ENCODE assay signal across 28 cellular contexts in genomic region chr2:10629819-10630532, GRCh38.
"Had no signal": no experiment of that assay in that cellular context is flagged by ENCODE, and none has a peak within 500 bp of the region (broad histone marks: within the 10 kb centered on the region; RNA-seq: fewer than 3 reads in every experiment).

No MANE protein-coding gene starts in this region.

- H3K4me1 Mint-ChIP-seq: activated naive CD4-positive, alpha-beta T cell treated with anti-CD3 and anti-CD28 coated beads, Interleukin-2, amount 10 ng/mL, durations not matched to agents 7 days and 5 days; activated naive CD8-positive, alpha-beta T cell treated with anti-CD3 and anti-CD28 coated beads, Interleukin-2, amount 10 ng/mL, durations not matched to agents 7 days and 5 days; activated T-helper 17 cell treated with anti-CD3 and anti-CD28 coated beads, Interleukin-2, amount 50 U/mL, for 72 hours had no signal

- H3K36me3 ChIP-seq: breast epithelium had no signal

- H3K27ac Mint-ChIP-seq: activated CD8-positive, alpha-beta T cell treated with anti-CD3 and anti-CD28 coated beads for 36 hours; activated naive CD4-positive, alpha-beta T cell treated with anti-CD3 and anti-CD28 coated beads, Interleukin-2, amount 10 ng/mL, durations not matched to agents 7 days and 5 days; activated naive CD8-positive, alpha-beta T cell treated with anti-CD3 and anti-CD28 coated beads, Interleukin-2, amount 10 ng/mL, durations not matched to agents 7 days and 5 days; activated T-helper 17 cell treated with anti-CD3 and anti-CD28 coated beads, Interleukin-2, amount 50 U/mL, for 72 hours had no signal

- H3K4me1 ChIP-seq: breast epithelium had no signal

- H3K4me3 Mint-ChIP-seq: activated CD8-positive, alpha-beta T cell treated with anti-CD3 and anti-CD28 coated beads for 36 hours; activated naive CD4-positive, alpha-beta T cell treated with anti-CD3 and anti-CD28 coated beads, Interleukin-2, amount 10 ng/mL, durations not matched to agents 7 days and 5 days; activated naive CD8-positive, alpha-beta T cell treated with anti-CD3 and anti-CD28 coated beads, Interleukin-2, amount 10 ng/mL, durations not matched to agents 7 days and 5 days; activated T-helper 17 cell treated with anti-CD3 and anti-CD28 coated beads, Interleukin-2, amount 50 U/mL, for 72 hours had no signal

- H3K27me3 Mint-ChIP-seq: activated CD8-positive, alpha-beta T cell treated with anti-CD3 and anti-CD28 coated beads for 36 hours; activated naive CD4-positive, alpha-beta T cell treated with anti-CD3 and anti-CD28 coated beads, Interleukin-2, amount 10 ng/mL, durations not matched to agents 7 days and 5 days; activated naive CD8-positive, alpha-beta T cell treated with anti-CD3 and anti-CD28 coated beads, Interleukin-2, amount 10 ng/mL, durations not matched to agents 7 days and 5 days; activated T-helper 17 cell treated with anti-CD3 and anti-CD28 coated beads, Interleukin-2, amount 50 U/mL, for 72 hours had no signal

- H3K9me3 Mint-ChIP-seq: activated CD8-positive, alpha-beta T cell treated with anti-CD3 and anti-CD28 coated beads for 36 hours; activated naive CD4-positive, alpha-beta T cell treated with anti-CD3 and anti-CD28 coated beads, Interleukin-2, amount 10 ng/mL, durations not matched to agents 7 days and 5 days; activated naive CD8-positive, alpha-beta T cell treated with anti-CD3 and anti-CD28 coated beads, Interleukin-2, amount 10 ng/mL, durations not matched to agents 7 days and 5 days; activated T-helper 17 cell treated with anti-CD3 and anti-CD28 coated beads, Interleukin-2, amount 50 U/mL, for 72 hours had no signal

- H3K4me3 ChIP-seq: adrenal gland, breast epithelium, MG63, SK-N-MC had no signal

- DNase-seq: activated CD4-positive, alpha-beta T cell treated with anti-CD3 and anti-CD28 coated beads for 4 hours; activated CD8-positive, alpha-beta memory T cell treated with anti-CD3 and anti-CD28 coated beads, Interleukin-2, amount 50 U/mL, for 4 hours; activated CD8-positive, alpha-beta T cell treated with anti-CD3 and anti-CD28 coated beads for 36 hours; activated gamma-delta T cell; activated naive CD4-positive, alpha-beta T cell treated with anti-CD3 and anti-CD28 coated beads, Interleukin-2, amount 10 ng/mL, durations not matched to agents 7 days and 5 days; activated naive CD8-positive, alpha-beta T cell treated with anti-CD3 and anti-CD28 coated beads, Interleukin-2, amount 10 ng/mL, durations not matched to agents 7 days and 5 days; activated T-cell treated with anti-CD3 and anti-CD28 coated beads, Interleukin-2, amount 50 U/mL, for 48 hours; adrenal gland; anterior cingulate cortex; MG63; MV-4-11; NCI-H1092 treated with DMSO at 0.1 percent for 48 hours; NCI-H1417 treated with DMSO at 0.1 percent for 48 hours; NCI-H1694; NCI-H2029; NCI-H2107; NCI-H226; NCI-H510A; NK-92 treated with Interleukin-12 subunit alpha and Interleukin-12 subunit beta, amount 100 ng/mL, for 24 hours; OCI-M1; RPMI8226; T-helper 1 cell had no signal

- H3K27ac ChIP-seq: adrenal gland, breast epithelium, SK-N-MC, VCaP had no signal

- H3K27me3 ChIP-seq: adrenal gland, breast epithelium, MG63 had no signal

- H3K9me3 ChIP-seq: adrenal gland, breast epithelium, MG63 had no signal

- ATAC-seq: activated CD8-positive, alpha-beta T cell treated with anti-CD3 and anti-CD28 coated beads for 36 hours; activated T-helper 17 cell treated with anti-CD3 and anti-CD28 coated beads, Interleukin-2, amount 50 U/mL, for 72 hours; Panc1; Right ventricle myocardium inferior had no signal
